1 cellular context compared by ENCODE assay signal in the genomic region with DNA sequence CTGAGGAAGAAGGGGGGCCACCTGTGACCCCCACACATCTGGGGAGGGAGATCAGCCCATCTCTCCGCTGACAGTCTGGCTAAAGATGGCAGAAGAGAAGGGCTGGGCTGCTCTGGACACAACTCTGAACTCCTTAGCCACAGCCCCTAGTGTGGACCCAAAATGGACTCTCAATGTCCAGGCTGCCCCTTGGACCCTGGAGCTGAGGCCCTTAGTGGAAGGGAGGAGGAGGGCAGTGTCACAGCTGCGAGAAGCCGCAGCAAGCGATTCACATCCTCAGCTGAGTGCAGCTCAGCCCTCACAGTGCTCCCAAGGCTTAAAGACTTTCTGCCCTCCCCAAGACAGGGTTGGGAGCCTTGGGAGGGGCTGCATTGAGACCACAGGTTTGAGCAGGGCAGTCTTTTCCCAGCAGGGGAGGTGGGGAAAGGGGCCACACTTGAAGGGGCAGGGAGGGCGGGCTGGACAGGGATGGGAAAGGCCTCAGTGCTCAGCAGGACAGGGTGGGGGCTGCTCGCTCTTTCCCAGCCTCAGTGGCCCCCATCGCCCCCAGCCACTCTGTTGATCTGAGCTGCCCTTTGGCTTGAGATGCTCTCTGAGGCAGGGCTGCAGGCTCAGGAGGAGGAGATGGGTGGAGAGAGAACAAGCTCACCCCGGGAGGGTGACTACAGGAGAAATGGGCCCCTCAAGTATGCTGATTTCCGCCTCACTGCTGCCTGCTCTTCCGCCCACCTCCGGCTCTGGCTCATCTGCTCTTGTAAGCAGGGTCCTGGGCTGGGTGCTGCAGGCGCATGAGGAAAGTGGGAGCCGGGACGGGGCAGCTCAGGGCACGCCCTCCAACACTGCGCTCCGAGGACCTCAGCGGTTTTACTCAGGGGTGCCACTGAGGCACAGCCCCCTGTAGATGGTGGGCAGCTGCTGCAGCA.
TF ChIP-seq lines count a peak whose summit lies in the region.

No MANE protein-coding gene starts in this region.

TF ChIP-seq in GM12878, 131 proteins besides CTCF, POLR2A, EP300 and RAD21 (continued from another document):
- TF ChIP-seq, protein P1, sequence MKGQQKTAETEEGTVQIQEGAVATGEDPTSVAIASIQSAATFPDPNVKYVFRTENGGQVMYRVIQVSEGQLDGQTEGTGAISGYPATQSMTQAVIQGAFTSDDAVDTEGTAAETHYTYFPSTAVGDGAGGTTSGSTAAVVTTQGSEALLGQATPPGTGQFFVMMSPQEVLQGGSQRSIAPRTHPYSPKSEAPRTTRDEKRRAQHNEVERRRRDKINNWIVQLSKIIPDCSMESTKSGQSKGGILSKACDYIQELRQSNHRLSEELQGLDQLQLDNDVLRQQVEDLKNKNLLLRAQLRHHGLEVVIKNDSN (IDR thresholded peaks at IDR 0.05; ENCODE audit: borderline replicate concordance, extremely low read length, insufficient read depth, low read depth, low read length): no peak
- TF ChIP-seq, protein P2, sequence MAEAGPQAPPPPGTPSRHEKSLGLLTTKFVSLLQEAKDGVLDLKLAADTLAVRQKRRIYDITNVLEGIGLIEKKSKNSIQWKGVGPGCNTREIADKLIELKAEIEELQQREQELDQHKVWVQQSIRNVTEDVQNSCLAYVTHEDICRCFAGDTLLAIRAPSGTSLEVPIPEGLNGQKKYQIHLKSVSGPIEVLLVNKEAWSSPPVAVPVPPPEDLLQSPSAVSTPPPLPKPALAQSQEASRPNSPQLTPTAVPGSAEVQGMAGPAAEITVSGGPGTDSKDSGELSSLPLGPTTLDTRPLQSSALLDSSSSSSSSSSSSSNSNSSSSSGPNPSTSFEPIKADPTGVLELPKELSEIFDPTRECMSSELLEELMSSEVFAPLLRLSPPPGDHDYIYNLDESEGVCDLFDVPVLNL (IDR thresholded peaks at IDR 0.05; ENCODE audit: low read depth, low read length): no peak
- TF ChIP-seq MYB (IDR thresholded peaks at IDR 0.05; ENCODE audit: borderline replicate concordance, low read depth, low read length) (no peak), CBFB (IDR thresholded peaks at IDR 0.05; ENCODE audit: low read depth) (no peak), RB1 (IDR thresholded peaks at IDR 0.05; ENCODE audit: borderline replicate concordance) (no peak), SMARCA5 (IDR thresholded peaks at IDR 0.05) (no peak), MEF2A (IDR thresholded peaks at IDR 0.05; ENCODE audit: insufficient read depth, low read depth, low read length) (no peak), SRF (IDR thresholded peaks at IDR 0.05; ENCODE audit: low read depth in 2 of 2, low read length in 2 of 2) (no peak), STAT3 (IDR thresholded peaks at IDR 0.05; ENCODE audit: low read depth, low read length) (no peak), CBX3 (IDR thresholded peaks at IDR 0.05; ENCODE audit: borderline replicate concordance, low read depth) (no peak), TCF7 (IDR thresholded peaks at IDR 0.05; ENCODE audit: borderline replicate concordance) (no peak), CHD4 (IDR thresholded peaks at IDR 0.05) (no peak), ETV6 (conservative IDR thresholded peaks at IDR 0.05 in 1 of 2, IDR thresholded peaks at IDR 0.05 in 1 of 2; ENCODE audit: borderline replicate concordance in 1 of 2, low read depth in 1 of 2) (no peak)
- TF ChIP-seq, protein P3, sequence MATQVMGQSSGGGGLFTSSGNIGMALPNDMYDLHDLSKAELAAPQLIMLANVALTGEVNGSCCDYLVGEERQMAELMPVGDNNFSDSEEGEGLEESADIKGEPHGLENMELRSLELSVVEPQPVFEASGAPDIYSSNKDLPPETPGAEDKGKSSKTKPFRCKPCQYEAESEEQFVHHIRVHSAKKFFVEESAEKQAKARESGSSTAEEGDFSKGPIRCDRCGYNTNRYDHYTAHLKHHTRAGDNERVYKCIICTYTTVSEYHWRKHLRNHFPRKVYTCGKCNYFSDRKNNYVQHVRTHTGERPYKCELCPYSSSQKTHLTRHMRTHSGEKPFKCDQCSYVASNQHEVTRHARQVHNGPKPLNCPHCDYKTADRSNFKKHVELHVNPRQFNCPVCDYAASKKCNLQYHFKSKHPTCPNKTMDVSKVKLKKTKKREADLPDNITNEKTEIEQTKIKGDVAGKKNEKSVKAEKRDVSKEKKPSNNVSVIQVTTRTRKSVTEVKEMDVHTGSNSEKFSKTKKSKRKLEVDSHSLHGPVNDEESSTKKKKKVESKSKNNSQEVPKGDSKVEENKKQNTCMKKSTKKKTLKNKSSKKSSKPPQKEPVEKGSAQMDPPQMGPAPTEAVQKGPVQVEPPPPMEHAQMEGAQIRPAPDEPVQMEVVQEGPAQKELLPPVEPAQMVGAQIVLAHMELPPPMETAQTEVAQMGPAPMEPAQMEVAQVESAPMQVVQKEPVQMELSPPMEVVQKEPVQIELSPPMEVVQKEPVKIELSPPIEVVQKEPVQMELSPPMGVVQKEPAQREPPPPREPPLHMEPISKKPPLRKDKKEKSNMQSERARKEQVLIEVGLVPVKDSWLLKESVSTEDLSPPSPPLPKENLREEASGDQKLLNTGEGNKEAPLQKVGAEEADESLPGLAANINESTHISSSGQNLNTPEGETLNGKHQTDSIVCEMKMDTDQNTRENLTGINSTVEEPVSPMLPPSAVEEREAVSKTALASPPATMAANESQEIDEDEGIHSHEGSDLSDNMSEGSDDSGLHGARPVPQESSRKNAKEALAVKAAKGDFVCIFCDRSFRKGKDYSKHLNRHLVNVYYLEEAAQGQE (IDR thresholded peaks at IDR 0.05; ENCODE audit: low read depth, low read length): no peak
- TF ChIP-seq, protein P4, sequence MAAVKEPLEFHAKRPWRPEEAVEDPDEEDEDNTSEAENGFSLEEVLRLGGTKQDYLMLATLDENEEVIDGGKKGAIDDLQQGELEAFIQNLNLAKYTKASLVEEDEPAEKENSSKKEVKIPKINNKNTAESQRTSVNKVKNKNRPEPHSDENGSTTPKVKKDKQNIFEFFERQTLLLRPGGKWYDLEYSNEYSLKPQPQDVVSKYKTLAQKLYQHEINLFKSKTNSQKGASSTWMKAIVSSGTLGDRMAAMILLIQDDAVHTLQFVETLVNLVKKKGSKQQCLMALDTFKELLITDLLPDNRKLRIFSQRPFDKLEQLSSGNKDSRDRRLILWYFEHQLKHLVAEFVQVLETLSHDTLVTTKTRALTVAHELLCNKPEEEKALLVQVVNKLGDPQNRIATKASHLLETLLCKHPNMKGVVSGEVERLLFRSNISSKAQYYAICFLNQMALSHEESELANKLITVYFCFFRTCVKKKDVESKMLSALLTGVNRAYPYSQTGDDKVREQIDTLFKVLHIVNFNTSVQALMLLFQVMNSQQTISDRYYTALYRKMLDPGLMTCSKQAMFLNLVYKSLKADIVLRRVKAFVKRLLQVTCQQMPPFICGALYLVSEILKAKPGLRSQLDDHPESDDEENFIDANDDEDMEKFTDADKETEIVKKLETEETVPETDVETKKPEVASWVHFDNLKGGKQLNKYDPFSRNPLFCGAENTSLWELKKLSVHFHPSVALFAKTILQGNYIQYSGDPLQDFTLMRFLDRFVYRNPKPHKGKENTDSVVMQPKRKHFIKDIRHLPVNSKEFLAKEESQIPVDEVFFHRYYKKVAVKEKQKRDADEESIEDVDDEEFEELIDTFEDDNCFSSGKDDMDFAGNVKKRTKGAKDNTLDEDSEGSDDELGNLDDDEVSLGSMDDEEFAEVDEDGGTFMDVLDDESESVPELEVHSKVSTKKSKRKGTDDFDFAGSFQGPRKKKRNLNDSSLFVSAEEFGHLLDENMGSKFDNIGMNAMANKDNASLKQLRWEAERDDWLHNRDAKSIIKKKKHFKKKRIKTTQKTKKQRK (IDR thresholded peaks at IDR 0.05; ENCODE audit: low read depth, low read length): no peak
- TF ChIP-seq, protein P5, sequence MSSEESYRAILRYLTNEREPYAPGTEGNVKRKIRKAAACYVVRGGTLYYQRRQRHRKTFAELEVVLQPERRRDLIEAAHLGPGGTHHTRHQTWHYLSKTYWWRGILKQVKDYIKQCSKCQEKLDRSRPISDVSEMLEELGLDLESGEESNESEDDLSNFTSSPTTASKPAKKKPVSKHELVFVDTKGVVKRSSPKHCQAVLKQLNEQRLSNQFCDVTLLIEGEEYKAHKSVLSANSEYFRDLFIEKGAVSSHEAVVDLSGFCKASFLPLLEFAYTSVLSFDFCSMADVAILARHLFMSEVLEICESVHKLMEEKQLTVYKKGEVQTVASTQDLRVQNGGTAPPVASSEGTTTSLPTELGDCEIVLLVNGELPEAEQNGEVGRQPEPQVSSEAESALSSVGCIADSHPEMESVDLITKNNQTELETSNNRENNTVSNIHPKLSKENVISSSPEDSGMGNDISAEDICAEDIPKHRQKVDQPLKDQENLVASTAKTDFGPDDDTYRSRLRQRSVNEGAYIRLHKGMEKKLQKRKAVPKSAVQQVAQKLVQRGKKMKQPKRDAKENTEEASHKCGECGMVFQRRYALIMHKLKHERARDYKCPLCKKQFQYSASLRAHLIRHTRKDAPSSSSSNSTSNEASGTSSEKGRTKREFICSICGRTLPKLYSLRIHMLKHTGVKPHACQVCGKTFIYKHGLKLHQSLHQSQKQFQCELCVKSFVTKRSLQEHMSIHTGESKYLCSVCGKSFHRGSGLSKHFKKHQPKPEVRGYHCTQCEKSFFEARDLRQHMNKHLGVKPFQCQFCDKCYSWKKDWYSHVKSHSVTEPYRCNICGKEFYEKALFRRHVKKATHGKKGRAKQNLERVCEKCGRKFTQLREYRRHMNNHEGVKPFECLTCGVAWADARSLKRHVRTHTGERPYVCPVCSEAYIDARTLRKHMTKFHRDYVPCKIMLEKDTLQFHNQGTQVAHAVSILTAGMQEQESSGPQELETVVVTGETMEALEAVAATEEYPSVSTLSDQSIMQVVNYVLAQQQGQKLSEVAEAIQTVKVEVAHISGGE (CRISPR knock-in tag; IDR thresholded peaks at IDR 0.05): no peak
TF ChIP-seq in GM12878: peak in this region for 0.
